Comparison of ENCODE assay signal across 19 cellular contexts in genomic region chr2:18701546-18701945, GRCh38.
"Had no signal": no experiment of that assay in that cellular context is flagged by ENCODE, and none has a peak within 500 bp of the region (broad histone marks: within the 10 kb centered on the region; RNA-seq: fewer than 3 reads in every experiment).

No MANE protein-coding gene starts in this region.

- H3K36me3 ChIP-seq: neutrophil, ovary, suprapubic skin, thyroid gland had no signal

- DNase-seq: cortex of kidney; effector memory CD4-positive, alpha-beta T cell; foreskin melanocyte; head of caudate nucleus; kidney; left colon; mucosa of descending colon; naive thymus-derived CD8-positive, alpha-beta T cell; ovary; right cardiac atrium; stimulated activated CD4-positive, alpha-beta T cell treated with anti-CD3 and anti-CD28 coated beads, Interleukin-4, amount 100 ng/mL, for 1 hour; stimulated activated CD8-positive, alpha-beta memory T cell treated with anti-CD3 and anti-CD28 coated beads, Interleukin-4, amount 100 ng/mL, for 48 hours; stimulated activated naive CD8-positive, alpha-beta T cell treated with anti-CD3 and anti-CD28 coated beads, Interleukin-15, Interleukin-2, amounts not matched to agents 100 U/mL and 50 U/mL, for 24 hours; thyroid gland had no signal

- ATAC-seq: esophagus mucosa; left colon; mucosa of descending colon; naive thymus-derived CD8-positive, alpha-beta T cell; right cardiac atrium; stimulated activated effector memory CD8-positive, alpha-beta T cell treated with anti-CD3 and anti-CD28 coated beads, Interleukin-12 subunit alpha, Interleukin-12 subunit beta, amount 100 ng/mL, for 72 hours; stimulated activated naive CD8-positive, alpha-beta T cell treated with anti-CD3 and anti-CD28 coated beads, Interleukin-15, Interleukin-2, amounts not matched to agents 100 U/mL and 50 U/mL, for 24 hours had no signal

- H3K27me3 ChIP-seq: hepatocyte, neutrophil, ovary, suprapubic skin, thyroid gland had no signal

- H3K4me1 ChIP-seq: suprapubic skin, thyroid gland had no signal

- H3K9me3 ChIP-seq: mucosa of descending colon, neutrophil, ovary, suprapubic skin, thyroid gland had no signal

- H2AFZ ChIP-seq: hepatocyte had no signal

- H3K4me3 ChIP-seq: hepatocyte, mucosa of descending colon, ovary, suprapubic skin, thyroid gland had no signal

- H3K79me2 ChIP-seq: hepatocyte had no signal

- H3K27ac ChIP-seq: hepatocyte, neutrophil, ovary, suprapubic skin, thyroid gland had no signal

- H3K4me2 ChIP-seq: hepatocyte had no signal
